3 cellular contexts compared by ENCODE assay signal in the genomic region with DNA sequence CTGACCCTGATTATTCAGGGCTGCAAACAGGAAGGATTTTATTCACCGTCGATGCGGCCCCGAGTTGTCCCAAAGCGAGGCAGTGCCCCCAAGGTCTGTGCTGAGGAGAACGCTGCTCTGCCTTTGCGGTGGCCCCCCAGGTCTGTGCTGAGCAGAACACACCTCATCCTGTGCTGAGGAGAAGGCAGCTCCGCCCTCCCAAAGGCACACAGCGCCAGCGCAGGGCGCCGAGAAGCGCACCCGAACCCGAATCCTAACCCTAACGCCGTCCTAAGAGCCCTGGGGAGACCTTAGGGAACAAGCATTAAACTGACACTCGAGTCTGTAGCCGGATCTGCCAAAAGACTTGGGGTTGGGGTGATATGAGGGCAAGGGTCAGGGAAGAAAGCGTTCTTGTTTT.
A peak's percentile ranks its signal among the peaks of the same experiment; 100 is the strongest.
DNase-seq lines count a peak whose midpoint lies in the region; ATAC-seq, FAIRE-seq and TF ChIP-seq lines count a peak whose summit lies in the region.
"Not testable (repeated sequence)": the region's sequence is repeated elsewhere in the genome, so short reads cannot be mapped to it uniquely, and the experiment has no call there.

No MANE protein-coding gene starts in this region.

- peak; percentile 12 for DNase-seq in NCI-H82 (lab: John Stamatoyannopoulos, UW)
- DNase-seq in K562 (ENCODE audit: extremely low read depth in 1 of 4, low spot score in 3 of 4); mesenchymal stem cell: not testable (repeated sequence)

- H3K27me3 ChIP-seq in K562 (ENCODE audit: control insufficient read depth in 2 of 2, insufficient read depth in 2 of 2, low read length in 2 of 2); mesenchymal stem cell (ENCODE audit: control insufficient read depth in 1 of 2, insufficient read depth in 1 of 2, low read length in 2 of 2): not testable (repeated sequence)

- not testable (repeated sequence) for H3K4ac ChIP-seq in mesenchymal stem cell (ENCODE audit: low read depth in 1 of 2, low read length in 2 of 2)

- H2BK12ac ChIP-seq in mesenchymal stem cell (ENCODE audit: low read length in 2 of 2): not testable (repeated sequence)

- H2BK15ac ChIP-seq in mesenchymal stem cell (ENCODE audit: low read depth, poor library complexity, severe bottlenecking): not testable (repeated sequence)

- 7% methylated on average over 20 of the region's 20 CpGs for WGBS in K562 (ENCODE audit: insufficient coverage, low coverage, missing lambda C conversion rate)
- 86% methylated on average over 20 of the region's 20 CpGs for WGBS in mesenchymal stem cell

- H3K14ac ChIP-seq in mesenchymal stem cell (ENCODE audit: low read length in 2 of 2): not testable (repeated sequence)

- TF ChIP-seq RAD21 in K562 (CRISPR knock-in tag; conservative IDR thresholded peaks at IDR 0.05 in 1 of 2, IDR thresholded peaks at IDR 0.05 in 1 of 2): not testable (repeated sequence)

- not testable (repeated sequence) for H3K9ac ChIP-seq in K562 (ENCODE audit: insufficient read depth in 1 of 2, low read depth in 2 of 2, low read length in 2 of 2); mesenchymal stem cell (ENCODE audit: low read length)

- H2BK120ac ChIP-seq in mesenchymal stem cell (ENCODE audit: low read depth, low read length): not testable (repeated sequence)

- not testable (repeated sequence) for H4K20me1 ChIP-seq in K562 (replicated peaks; ENCODE audit: control insufficient read depth, insufficient read depth, low read length)

- not testable (repeated sequence) for H2BK5ac ChIP-seq in mesenchymal stem cell (ENCODE audit: low read depth, low read length, poor library complexity, severe bottlenecking)

- not testable (repeated sequence) for BruUV-seq in K562 (replicated peaks; lab: Mats Ljungman, UMichigan)

- H3K9me3 ChIP-seq in K562 (replicated peaks; ENCODE audit: control insufficient read depth, insufficient read depth, low read depth, low read length); mesenchymal stem cell (ENCODE audit: control insufficient read depth, low read length): not testable (repeated sequence)

- not testable (repeated sequence) for H3K79me2 ChIP-seq in K562 (ENCODE audit: control insufficient read depth, insufficient read depth, low read length)

- not testable (repeated sequence) for H3K27ac ChIP-seq in K562 (ENCODE audit: extremely low read depth, low read depth, low read length); mesenchymal stem cell (ENCODE audit: low read length, poor library complexity, severe bottlenecking)

- H2AK5ac ChIP-seq in mesenchymal stem cell (ENCODE audit: low read length, severe bottlenecking): not testable (repeated sequence)

- TF ChIP-seq POLR2A in K562 (conservative IDR thresholded peaks at IDR 0.05): not testable (repeated sequence)

- not testable (repeated sequence) for H3K4me3 ChIP-seq in K562; mesenchymal stem cell (ENCODE audit: insufficient read depth in 1 of 2, low read depth in 1 of 2, low read length in 2 of 2)

- not testable (repeated sequence) for TF ChIP-seq EP300 in K562 (IDR thresholded peaks at IDR 0.05; ENCODE audit: low read length)

- H3K23ac ChIP-seq in mesenchymal stem cell (ENCODE audit: low read length in 2 of 2): not testable (repeated sequence)

- not testable (repeated sequence) for H3K9me1 ChIP-seq in K562 (ENCODE audit: control insufficient read depth, insufficient read depth, low read length)

- not testable (repeated sequence) for FAIRE-seq in K562 (lab: Jason Lieb, UNC)

- POLR2A ChIA-PET in K562 (lab: Yijun Ruan, JAX): not testable (repeated sequence)

- H3K18ac ChIP-seq in mesenchymal stem cell (ENCODE audit: low read depth in 1 of 2, low read length in 2 of 2): not testable (repeated sequence)

- H2AFZ ChIP-seq in K562 (ENCODE audit: low read depth, low read length) (peak overlapping the region; percentile 2; the same call in 1 of the 2 replicates), mesenchymal stem cell (ENCODE audit: low read depth, low read length) (peak overlapping the region; percentile 42)

- intact Hi-C loops in K562 (cut with micrococcal nuclease): not testable (repeated sequence)

- not testable (repeated sequence) for H3K4me1 ChIP-seq in K562 (replicated peaks in 1 of 2; ENCODE audit: control insufficient read depth in 2 of 2, insufficient read depth in 2 of 2, low read length in 2 of 2); mesenchymal stem cell (ENCODE audit: control insufficient read depth, insufficient read depth, low read depth, low read length)

- not testable (repeated sequence) for H3K36me3 ChIP-seq in K562 (ENCODE audit: control insufficient read depth, insufficient read depth, low read length); mesenchymal stem cell (ENCODE audit: control insufficient read depth in 1 of 2, insufficient read depth in 2 of 2, low read depth in 1 of 2, low read length in 2 of 2)

- not testable (repeated sequence) for H3K4me2 ChIP-seq in K562 (ENCODE audit: insufficient read depth, low read length); mesenchymal stem cell (ENCODE audit: low read length, poor library complexity, severe bottlenecking)

- H4K8ac ChIP-seq in mesenchymal stem cell (ENCODE audit: low read length): not testable (repeated sequence)

- not testable (repeated sequence) for H4K91ac ChIP-seq in mesenchymal stem cell (ENCODE audit: low read length)

- H3K79me1 ChIP-seq in mesenchymal stem cell (replicated peaks; ENCODE audit: low read length, poor library complexity, severe bottlenecking): not testable (repeated sequence)

- not testable (repeated sequence) for ATAC-seq in K562

- in situ Hi-C loops in K562 (cut with MboI): not testable (repeated sequence)

- CTCF ChIA-PET in K562 (lab: Yijun Ruan, JAX; ENCODE audit: low intra/inter-chr PET ratio): not testable (repeated sequence)

- not testable (repeated sequence) for TF ChIP-seq CTCF in K562 (IDR thresholded peaks at IDR 0.05 in 2 of 3, conservative IDR thresholded peaks at IDR 0.05 in 1 of 3; ENCODE audit: insufficient read depth in 2 of 3, low read depth in 1 of 3, low read length in 3 of 3)
